Comparison of ENCODE assay signal across 9 cellular contexts in genomic region chrX:108199691-108200090, GRCh38.
DNase-seq lines count a peak whose midpoint lies in the region; ATAC-seq and TF ChIP-seq lines count a peak whose summit lies in the region.
"Had no signal": no experiment of that assay in that cellular context is flagged by ENCODE, and none has a peak within 500 bp of the region (broad histone marks: within the 10 kb centered on the region; RNA-seq: fewer than 3 reads in every experiment).

No MANE protein-coding gene starts in this region.

- no peaks in the 10 kb centered on the region for H3K9me3 ChIP-seq in tibial nerve

- no peak overlapping the region for H3K4me3 Mint-ChIP-seq in activated T-cell treated with anti-CD3 and anti-CD28 coated beads, Interleukin-2, amount 50 U/mL, for 72 hours
- H3K4me3 Mint-ChIP-seq in activated T-cell treated with anti-CD3 and anti-CD28 coated beads, Interleukin-2, amount 50 U/mL, for 4 hours, result no peak overlapping the region

- no peak overlapping the region for H3K4me3 ChIP-seq in tibial nerve

- WGBS in tibial nerve, 2 donors, result 2 to 3% methylated on average over 4 of the region's 4 CpGs

- no peaks in the 10 kb centered on the region for H3K36me3 Mint-ChIP-seq in activated T-cell treated with anti-CD3 and anti-CD28 coated beads, Interleukin-2, amount 50 U/mL, for 72 hours (ENCODE audit: insufficient read depth in 2 of 2)
- H3K36me3 Mint-ChIP-seq in activated T-cell treated with anti-CD3 and anti-CD28 coated beads, Interleukin-2, amount 50 U/mL, for 4 hours (ENCODE audit: insufficient read depth), result no peaks in the 10 kb centered on the region
- H3K36me3 Mint-ChIP-seq: activated naive CD4-positive, alpha-beta T cell treated with anti-CD3 and anti-CD28 coated beads, Interleukin-2, amount 50 U/mL, for 72 hours had no signal

- no peak overlapping the region for H3K27ac Mint-ChIP-seq in activated T-cell treated with anti-CD3 and anti-CD28 coated beads, Interleukin-2, amount 50 U/mL, for 72 hours
- H3K27ac Mint-ChIP-seq: activated naive CD4-positive, alpha-beta T cell treated with anti-CD3 and anti-CD28 coated beads, Interleukin-2, amount 50 U/mL, for 72 hours had no signal

- no peak for ATAC-seq in activated T-cell treated with anti-CD3 and anti-CD28 coated beads, Interleukin-2, amount 50 U/mL, for 72 hours (replicated peaks in 1 of 2)
- no peak for ATAC-seq in activated T-cell treated with anti-CD3 and anti-CD28 coated beads, Interleukin-2, amount 50 U/mL, for 4 hours
- ATAC-seq in HG03159 (IDR thresholded peaks at IDR 0.05; ENCODE audit: unreplicated experiment) (peak; percentile 77), GM21367 (IDR thresholded peaks at IDR 0.05; ENCODE audit: unreplicated experiment) (no peak)
- ATAC-seq: activated naive CD4-positive, alpha-beta T cell treated with anti-CD3 and anti-CD28 coated beads, Interleukin-2, amount 50 U/mL, for 72 hours had no signal

- peak; percentile 5 to 18 for DNase-seq in activated T-cell treated with anti-CD3 and anti-CD28 coated beads, Interleukin-2, amount 50 U/mL, for 72 hours
- no peak for DNase-seq in activated T-cell treated with anti-CD3 and anti-CD28 coated beads, Interleukin-2, amount 50 U/mL, for 4 hours
- DNase-seq in RPMI7951 (ENCODE audit: low read depth) (peak; percentile 4), foreskin melanocyte (peak; percentile 24), tibial nerve (ENCODE audit: low spot score in 2 of 2) (peak in 1 of 2 donors; percentile 23), T-helper 9 cell (no peak)

- no peaks in the 10 kb centered on the region for H3K36me3 ChIP-seq in tibial nerve

- H3K4me1 Mint-ChIP-seq in activated T-cell treated with anti-CD3 and anti-CD28 coated beads, Interleukin-2, amount 50 U/mL, for 72 hours (ENCODE audit: low read depth), result no peaks in the 10 kb centered on the region
- no peaks in the 10 kb centered on the region for H3K4me1 Mint-ChIP-seq in activated T-cell treated with anti-CD3 and anti-CD28 coated beads, Interleukin-2, amount 50 U/mL, for 4 hours (ENCODE audit: low read depth)

- peak; percentile 11 to 39 (median 31) for TF ChIP-seq CTCF in tibial nerve (IDR thresholded peaks at IDR 0.05)

- H3K27me3 ChIP-seq in tibial nerve, result peaks cover 0 to 33% of the 10 kb centered on the region in 2 donors

- TF ChIP-seq POLR2A in tibial nerve (IDR thresholded peaks at IDR 0.05), result no peak

- no peaks in the 10 kb centered on the region for H3K4me1 ChIP-seq in tibial nerve

- H3K27me3 Mint-ChIP-seq in activated T-cell treated with anti-CD3 and anti-CD28 coated beads, Interleukin-2, amount 50 U/mL, for 72 hours (ENCODE audit: low read depth), result peaks cover 58% of the 10 kb centered on the region
- peaks cover 9% of the 10 kb centered on the region for H3K27me3 Mint-ChIP-seq in activated T-cell treated with anti-CD3 and anti-CD28 coated beads, Interleukin-2, amount 50 U/mL, for 4 hours (ENCODE audit: low read depth)

- no peak overlapping the region for H3K27ac ChIP-seq in tibial nerve

- no peak for TF ChIP-seq EP300 in tibial nerve (IDR thresholded peaks at IDR 0.05)

- no peaks in the 10 kb centered on the region for H3K9me3 Mint-ChIP-seq in activated T-cell treated with anti-CD3 and anti-CD28 coated beads, Interleukin-2, amount 50 U/mL, for 72 hours
- no peaks in the 10 kb centered on the region for H3K9me3 Mint-ChIP-seq in activated T-cell treated with anti-CD3 and anti-CD28 coated beads, Interleukin-2, amount 50 U/mL, for 4 hours
- H3K9me3 Mint-ChIP-seq: activated naive CD4-positive, alpha-beta T cell treated with anti-CD3 and anti-CD28 coated beads, Interleukin-2, amount 50 U/mL, for 72 hours had no signal

Comparison
In these comparisons a context has a peak if more than half of its experiments do, and no peak if none do; other contexts are left out.
1. DNase-seq: peak in activated T-cell treated with anti-CD3 and anti-CD28 coated beads, Interleukin-2, amount 50 U/mL, for 72 hours (2 of 2), RPMI7951 (single experiment) and foreskin melanocyte (single experiment); none in activated T-cell treated with anti-CD3 and anti-CD28 coated beads, Interleukin-2, amount 50 U/mL, for 4 hours (single experiment) and T-helper 9 cell (single experiment).